Comparison of ENCODE assay signal across 14 cellular contexts in the genomic region with DNA sequence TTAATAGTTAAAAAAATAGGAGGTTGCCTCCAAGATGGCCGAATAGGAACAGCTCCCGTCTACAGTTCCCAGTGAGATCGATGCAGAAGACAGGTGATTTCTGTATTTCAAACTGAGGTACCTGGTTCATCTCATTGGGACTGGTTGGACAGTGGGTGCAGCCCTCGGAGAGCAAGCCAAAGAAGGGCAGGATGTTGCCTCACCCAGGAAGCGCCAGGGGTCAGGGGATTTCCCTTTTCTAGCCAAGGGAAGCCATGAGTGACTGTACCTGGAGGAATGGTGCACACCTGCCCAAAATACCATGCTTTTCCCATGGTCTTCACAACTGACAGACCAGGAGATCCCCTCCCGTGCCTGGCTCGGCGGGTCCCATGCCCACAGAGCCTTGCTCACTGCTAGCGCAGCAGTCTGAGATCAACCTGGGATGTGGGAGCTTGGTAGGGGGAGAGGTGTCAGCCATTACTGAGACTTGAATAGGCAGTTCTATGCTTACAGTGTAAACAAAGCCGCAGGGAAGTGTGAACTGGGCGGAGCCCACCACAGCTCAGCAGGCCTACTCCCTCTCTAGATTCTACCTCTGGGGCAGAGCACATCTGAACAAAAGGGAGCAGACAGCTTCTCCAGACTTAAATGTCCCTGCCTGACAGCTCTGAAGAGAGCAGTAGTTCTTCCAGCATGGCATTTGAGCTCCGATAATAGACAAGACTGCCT.
"Had no signal": no experiment of that assay in that cellular context is flagged by ENCODE, and none has a peak within 500 bp of the region (broad histone marks: within the 10 kb centered on the region; RNA-seq: fewer than 3 reads in every experiment).

No MANE protein-coding gene starts in this region.

- H3K4me3 Mint-ChIP-seq: activated naive CD4-positive, alpha-beta T cell treated with anti-CD3 and anti-CD28 coated beads, Interleukin-2, amount 50 U/mL, for 24 hours; activated T-cell treated with anti-CD3 and anti-CD28 coated beads, Interleukin-2, amount 50 U/mL, for 72 hours; memory B cell; stimulated activated memory B cell treated with anti-CD40 and anti-IgM and Interleukin-4, amounts not matched to agents 10 μg/mL and 1 μg/mL and 100 μg/mL, for 72 hours; type B pancreatic cell had no signal

- DNase-seq: activated CD4-positive, CD25-positive, alpha-beta regulatory T cell treated with anti-CD3 and anti-CD28 coated beads, Interleukin-2, amount 50 U/mL, for 72 hours; activated effector memory CD4-positive, alpha-beta T cell treated with anti-CD3 and anti-CD28 coated beads, Interleukin-2, amount 50 U/mL, for 16 hours; activated T-cell treated with anti-CD3 and anti-CD28 coated beads, Interleukin-2, amount 50 U/mL, for 72 hours; anterior cingulate cortex; body of pancreas; foreskin keratinocyte; nucleus accumbens; right lobe of liver; small intestine; stimulated activated CD4-positive, alpha-beta T cell treated with anti-CD3 and anti-CD28 coated beads, Interleukin-2, amount 100 ng/mL, for 24 hours had no signal

- ATAC-seq: activated T-cell treated with anti-CD3 and anti-CD28 coated beads, Interleukin-2, amount 50 U/mL, for 72 hours; body of pancreas; foreskin keratinocyte; right lobe of liver; stimulated activated memory B cell treated with anti-CD40 and anti-IgM and Interleukin-4, amounts not matched to agents 10 μg/mL and 1 μg/mL and 100 μg/mL, for 72 hours had no signal

- H3K4me1 Mint-ChIP-seq: memory B cell; stimulated activated memory B cell treated with anti-CD40 and anti-IgM and Interleukin-4, amounts not matched to agents 10 μg/mL and 1 μg/mL and 100 μg/mL, for 72 hours had no signal

- H3K27ac Mint-ChIP-seq: activated naive CD4-positive, alpha-beta T cell treated with anti-CD3 and anti-CD28 coated beads, Interleukin-2, amount 50 U/mL, for 24 hours; activated T-cell treated with anti-CD3 and anti-CD28 coated beads, Interleukin-2, amount 50 U/mL, for 72 hours; memory B cell; stimulated activated memory B cell treated with anti-CD40 and anti-IgM and Interleukin-4, amounts not matched to agents 10 μg/mL and 1 μg/mL and 100 μg/mL, for 72 hours; type B pancreatic cell had no signal

- H3K27me3 Mint-ChIP-seq: activated naive CD4-positive, alpha-beta T cell treated with anti-CD3 and anti-CD28 coated beads, Interleukin-2, amount 50 U/mL, for 24 hours; memory B cell; stimulated activated memory B cell treated with anti-CD40 and anti-IgM and Interleukin-4, amounts not matched to agents 10 μg/mL and 1 μg/mL and 100 μg/mL, for 72 hours; type B pancreatic cell had no signal
